In the genomic region with DNA sequence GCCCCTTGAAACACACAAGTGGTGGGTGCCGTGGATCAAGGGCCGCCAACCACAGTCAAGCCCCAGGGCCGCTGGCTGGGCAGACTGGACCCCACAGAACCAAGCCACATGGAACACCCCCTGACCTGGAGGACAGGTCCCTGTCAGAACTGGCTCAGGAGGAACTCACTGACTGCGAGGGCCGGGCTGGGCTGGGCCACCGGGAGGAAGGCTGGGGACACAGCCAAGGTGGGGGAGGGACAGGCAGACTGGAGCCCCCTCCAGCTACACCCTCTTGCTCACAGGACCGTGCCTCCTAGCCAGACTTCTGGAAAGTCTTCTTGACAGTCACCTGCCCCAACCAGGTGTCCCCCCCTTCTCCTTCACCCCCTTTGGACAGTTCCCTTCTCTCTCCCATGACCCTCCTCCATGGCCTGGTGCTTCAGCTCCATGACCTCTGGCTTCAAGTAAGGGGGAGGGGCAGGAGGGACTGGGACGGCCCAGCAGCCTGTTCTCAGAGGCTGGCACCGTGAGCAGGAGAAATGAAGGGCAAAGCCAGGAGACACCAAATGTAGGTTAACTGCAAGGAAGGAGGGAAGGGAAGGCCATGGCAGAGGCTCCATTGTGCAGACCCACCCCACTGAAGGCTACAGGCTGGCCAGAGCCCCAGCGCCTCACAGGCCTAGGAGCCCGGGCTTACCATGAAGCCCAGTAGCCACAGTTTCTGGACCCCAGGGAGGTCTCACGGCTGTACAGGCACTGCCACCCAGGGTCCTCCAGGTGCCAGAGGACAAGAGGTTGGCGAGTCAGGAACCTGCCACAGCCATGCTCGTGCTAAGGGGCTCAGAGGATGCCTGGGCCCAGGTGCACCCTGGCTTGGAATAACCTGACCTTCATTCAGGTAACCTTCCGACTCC, we compare ENCODE assay signal across 30 cellular contexts. TPM values are rescaled to one million over a fixed set of nuclear protein-coding genes. Genes with fewer than 3 reads are reported as not detected.
"Had no signal": no experiment of that assay in that cellular context is flagged by ENCODE, and none has a peak within 500 bp of the region (broad histone marks: within the 10 kb centered on the region; RNA-seq: fewer than 3 reads in every experiment).

No MANE protein-coding gene starts in this region.

- H3K4me2 ChIP-seq: SK-N-SH had no signal

- H3K4me3 Mint-ChIP-seq: activated CD4-positive, alpha-beta memory T cell treated with anti-CD3 and anti-CD28 coated beads for 36 hours; activated CD4-positive, alpha-beta T cell treated with anti-CD3 and anti-CD28 coated beads, Interleukin-2, amount 10 ng/mL, durations not matched to agents 7 days and 5 days; activated naive CD4-positive, alpha-beta T cell treated with anti-CD3 and anti-CD28 coated beads, Interleukin-2, amount 50 U/mL, for 24 hours; activated T-cell treated with anti-CD3 and anti-CD28 coated beads, Interleukin-2, amount 50 U/mL, for 72 hours had no signal

- H3K4me1 Mint-ChIP-seq: activated CD4-positive, alpha-beta T cell treated with anti-CD3 and anti-CD28 coated beads, Interleukin-2, amount 10 ng/mL, durations not matched to agents 7 days and 5 days; activated naive CD4-positive, alpha-beta T cell treated with anti-CD3 and anti-CD28 coated beads, Interleukin-2, amount 50 U/mL, for 24 hours had no signal

- H3K9ac ChIP-seq: SK-N-SH had no signal

- ATAC-seq: activated T-cell treated with anti-CD3 and anti-CD28 coated beads, Interleukin-2, amount 50 U/mL, for 72 hours; body of pancreas; Panc1; Right ventricle myocardium inferior had no signal

- H3K9me3 Mint-ChIP-seq: activated CD4-positive, alpha-beta memory T cell treated with anti-CD3 and anti-CD28 coated beads for 36 hours; activated CD4-positive, alpha-beta T cell treated with anti-CD3 and anti-CD28 coated beads, Interleukin-2, amount 10 ng/mL, durations not matched to agents 7 days and 5 days; activated naive CD4-positive, alpha-beta T cell treated with anti-CD3 and anti-CD28 coated beads, Interleukin-2, amount 50 U/mL, for 24 hours; activated T-cell treated with anti-CD3 and anti-CD28 coated beads, Interleukin-2, amount 50 U/mL, for 72 hours; activated T-helper 2 cell treated with anti-CD3 and anti-CD28 coated beads, Interferon-gamma antibody, Interleukin-2, Interleukin-4, amounts not matched to agents 10 μg/mL and 5 μg/mL and 100 μg/mL, durations not matched to agents 14 hours and 24 hours and 36 hours had no signal

- H3K4me3 ChIP-seq: ascending aorta, body of pancreas, SJCRH30 had no signal

- H3K27ac ChIP-seq: ascending aorta, body of pancreas, SJCRH30, VCaP had no signal

- H3K9me3 ChIP-seq: ascending aorta, body of pancreas, SJCRH30, SK-N-SH had no signal

- H3K27ac Mint-ChIP-seq: activated CD4-positive, alpha-beta memory T cell treated with anti-CD3 and anti-CD28 coated beads for 36 hours; activated CD4-positive, alpha-beta T cell treated with anti-CD3 and anti-CD28 coated beads, Interleukin-2, amount 10 ng/mL, durations not matched to agents 7 days and 5 days; activated naive CD4-positive, alpha-beta T cell treated with anti-CD3 and anti-CD28 coated beads, Interleukin-2, amount 50 U/mL, for 24 hours; activated T-cell treated with anti-CD3 and anti-CD28 coated beads, Interleukin-2, amount 50 U/mL, for 72 hours; activated T-helper 2 cell treated with anti-CD3 and anti-CD28 coated beads, Interferon-gamma antibody, Interleukin-2, Interleukin-4, amounts not matched to agents 10 μg/mL and 5 μg/mL and 100 μg/mL, durations not matched to agents 14 hours and 24 hours and 36 hours had no signal

- H3K4me1 ChIP-seq: ascending aorta, body of pancreas had no signal

- H3K27me3 ChIP-seq: ascending aorta, body of pancreas, SJCRH30 had no signal

- H3K36me3 ChIP-seq: ascending aorta, SJCRH30 had no signal

- DNase-seq: activated CD4-positive, alpha-beta memory T cell treated with anti-CD3 and anti-CD28 coated beads for 36 hours; activated CD4-positive, alpha-beta T cell treated with anti-CD3 and anti-CD28 coated beads, Interleukin-2, amount 10 ng/mL, durations not matched to agents 7 days and 5 days; activated CD4-positive, CD25-positive, alpha-beta regulatory T cell; activated CD8-positive, alpha-beta memory T cell treated with anti-CD3 and anti-CD28 coated beads for 24 hours; activated naive CD4-positive, alpha-beta T cell; activated T-cell treated with anti-CD3 and anti-CD28 coated beads, Interleukin-2, amount 50 U/mL, for 72 hours; IMR-90; KG1; NCI-H1048; NCI-H2029; NCI-H2107; NCI-H2171 treated with DMSO at 0.1 percent for 48 hours; NCI-H226; NCI-H526 treated with DMSO at 0.1 percent for 48 hours; NK-92 treated with Interleukin-12 subunit alpha and Interleukin-12 subunit beta, amount 100 ng/mL, for 24 hours; OCI-M1; RPMI8226; SJCRH30; SK-N-SH; T-helper 1 cell had no signal

- H3K36me3 Mint-ChIP-seq: activated CD4-positive, alpha-beta memory T cell treated with anti-CD3 and anti-CD28 coated beads for 36 hours; activated naive CD4-positive, alpha-beta T cell treated with anti-CD3 and anti-CD28 coated beads, Interleukin-2, amount 50 U/mL, for 24 hours had no signal

RNA-seq across cellular contexts. Expression of gene DUSP9, which starts 22.6 kb away (rescaled TPM):
- total RNA-seq: activated CD4-positive, alpha-beta T cell treated with anti-CD3 and anti-CD28 coated beads, Interleukin-2, amount 10 ng/mL, durations not matched to agents 7 days and 5 days; activated T-cell treated with anti-CD3 and anti-CD28 coated beads, Interleukin-2, amount 50 U/mL, for 72 hours; ascending aorta; body of pancreas; LHCN-M2; T-helper 2 cell treated with Interferon-gamma antibody and Interleukin-4, amounts not matched to agents 100 ng/mL and 5 ng/mL, for 36 hours had no signal

RNA-seq across cellular contexts. Expression of gene PNCK, which starts 49.2 kb away (rescaled TPM):
- total RNA-seq: activated CD4-positive, alpha-beta T cell treated with anti-CD3 and anti-CD28 coated beads, Interleukin-2, amount 10 ng/mL, durations not matched to agents 7 days and 5 days; body of pancreas; LHCN-M2; M059J; SJCRH30; T-helper 2 cell treated with Interferon-gamma antibody and Interleukin-4, amounts not matched to agents 100 ng/mL and 5 ng/mL, for 36 hours had no signal
